16 cellular contexts compared by ENCODE assay signal in the genomic region with DNA sequence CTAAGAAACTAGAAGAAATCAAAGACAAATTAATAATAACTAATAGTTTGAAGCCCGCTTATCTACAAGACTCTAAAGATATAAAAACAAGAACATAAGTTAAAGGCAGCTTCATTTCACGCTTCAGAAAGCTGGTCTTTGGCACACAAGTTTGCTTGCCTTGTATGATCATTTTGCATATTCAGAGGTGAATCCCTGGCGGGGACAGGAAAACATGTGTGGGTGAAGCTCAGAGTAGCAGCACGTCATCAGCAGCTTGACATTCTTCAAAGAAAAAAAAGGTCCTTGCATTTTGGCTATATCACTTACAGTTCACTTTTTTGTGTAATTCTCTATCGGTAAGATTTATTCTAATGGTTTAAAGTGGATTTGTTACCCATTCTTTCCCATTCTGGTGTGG.
"Had no signal": no experiment of that assay in that cellular context is flagged by ENCODE, and none has a peak within 500 bp of the region (broad histone marks: within the 10 kb centered on the region; RNA-seq: fewer than 3 reads in every experiment).

No MANE protein-coding gene starts in this region.

- H3K36me3 ChIP-seq: cardiac muscle cell, left lung, prostate gland, right lobe of liver had no signal

- ATAC-seq: left lung, right lobe of liver had no signal

- H3K9me3 ChIP-seq: prostate gland, right lobe of liver had no signal

- H3K27ac Mint-ChIP-seq: activated CD4-positive, alpha-beta memory T cell treated with anti-CD3 and anti-CD28 coated beads, Interleukin-2, amount 10 ng/mL, durations not matched to agents 7 days and 5 days; nephron; T-helper 2 cell treated with Interferon-gamma antibody and Interleukin-4, amounts not matched to agents 5 μg/mL and 100 μg/mL, for 36 hours had no signal

- H3K4me1 ChIP-seq: left lung, prostate gland, right lobe of liver had no signal

- H3K27ac ChIP-seq: cardiac muscle cell, left lung, prostate gland, right lobe of liver had no signal

- H3K27me3 Mint-ChIP-seq: activated CD4-positive, alpha-beta memory T cell treated with anti-CD3 and anti-CD28 coated beads, Interleukin-2, amount 10 ng/mL, durations not matched to agents 7 days and 5 days had no signal

- H3K4me3 Mint-ChIP-seq: activated CD4-positive, alpha-beta memory T cell treated with anti-CD3 and anti-CD28 coated beads, Interleukin-2, amount 10 ng/mL, durations not matched to agents 7 days and 5 days; nephron; T-helper 2 cell treated with Interferon-gamma antibody and Interleukin-4, amounts not matched to agents 5 μg/mL and 100 μg/mL, for 36 hours had no signal

- H3K27me3 ChIP-seq: cardiac muscle cell, left lung, right lobe of liver had no signal

- H3K4me3 ChIP-seq: cardiac muscle cell, left lung, prostate gland, right lobe of liver had no signal

- DNase-seq: activated CD4-positive, alpha-beta memory T cell treated with anti-CD3 and anti-CD28 coated beads, Interleukin-2, amount 10 ng/mL, durations not matched to agents 7 days and 5 days; activated CD4-positive, alpha-beta T cell treated with anti-CD3 and anti-CD28 coated beads for 1 hour; activated naive CD4-positive, alpha-beta T cell; foreskin melanocyte; islet precursor cell; left lung; mesenchymal stem cell; occipital lobe; right lobe of liver; stimulated activated naive CD4-positive, alpha-beta T cell; substantia nigra; trophoblast cell had no signal

- H3K4me1 Mint-ChIP-seq: activated CD4-positive, alpha-beta memory T cell treated with anti-CD3 and anti-CD28 coated beads, Interleukin-2, amount 10 ng/mL, durations not matched to agents 7 days and 5 days; nephron had no signal
